Comparison of ENCODE assay signal across 9 cellular contexts in genomic region chr22:41910599-41911291, GRCh38. TPM values are rescaled to one million over a fixed set of nuclear protein-coding genes. Genes with fewer than 3 reads are reported as not detected.
DNase-seq lines count a peak whose midpoint lies in the region; ATAC-seq and TF ChIP-seq lines count a peak whose summit lies in the region.
"Had no signal": no experiment of that assay in that cellular context is flagged by ENCODE, and none has a peak within 500 bp of the region (broad histone marks: within the 10 kb centered on the region; RNA-seq: fewer than 3 reads in every experiment).

No MANE protein-coding gene starts in this region.

- no peaks in the 10 kb centered on the region for H3K36me3 ChIP-seq in ovary

- WGBS in ovary, 3 donors = 1 to 2% (median 1%) methylated on average over 37 to 61 of the region's 61 CpGs

- H3K27me3 ChIP-seq in ovary = peaks cover 6% of the 10 kb centered on the region

- no peak for TF ChIP-seq POLR2A in ovary (IDR thresholded peaks at IDR 0.05)

- TF ChIP-seq EP300 in ovary (IDR thresholded peaks at IDR 0.05) = no peak

- H3K4me3 ChIP-seq in fibroblast of mammary gland (ENCODE audit: control insufficient read depth, low read depth, low read length) (no peak overlapping the region), ovary (peak overlapping the region; percentile 10)

- DNase-seq in EH (ENCODE audit: low read depth) (peak; percentile 42), fibroblast of mammary gland (ENCODE audit: low read depth) (peak; percentile 15), ovary (peak in 2 of 5 donors; percentile 54 to 66), MV-4-11 (lab: John Stamatoyannopoulos, UW) (no peak), H4 (ENCODE audit: low spot score) (no peak)
- peak; percentile 48 for DNase-seq in activated CD4-positive, alpha-beta T cell treated with anti-CD3 and anti-CD28 coated beads for 48 hours

- peak overlapping the region in 1 of 2 donors; percentile 6 for H3K27ac ChIP-seq in ovary

- ATAC-seq in GM21723 (IDR thresholded peaks at IDR 0.05; ENCODE audit: unreplicated experiment) (no peak), HG02588 (IDR thresholded peaks at IDR 0.05; ENCODE audit: unreplicated experiment) (no peak)

- intact Hi-C loops in ovary (cut with DNase I) = no loop called here

- H3K4me1 ChIP-seq in ovary (ENCODE audit: insufficient read depth) = peaks cover 9% of the 10 kb centered on the region

- H3K9me3 ChIP-seq in ovary = no peaks in the 10 kb centered on the region

- TF ChIP-seq CTCF in fibroblast of mammary gland (conservative IDR thresholded peaks at IDR 0.05; ENCODE audit: control insufficient read depth, insufficient read depth, low read depth, low read length) (no peak), ovary (IDR thresholded peaks at IDR 0.05) (no peak)

RNA-seq across cellular contexts. Expression of gene SHISA8, which starts 4.1 kb away (rescaled TPM):
- under 1 TPM in 1 of 7 donors, not detected in 6; 0.46 TPM for total RNA-seq in ovary
- not detected for polyA plus RNA-seq in ovary
- total RNA-seq in H4 (2014; rRNA removed; shearing (Covaris generic)) = not detected in 2 replicates
- total RNA-seq: bronchial epithelial cell had no signal

RNA-seq across cellular contexts. Expression of gene TNFRSF13C, which starts 15.9 kb away (rescaled TPM):
- total RNA-seq in ovary = under 1 TPM; 0.08 to 0.36 (median 0.22) TPM
- under 1 TPM; 0.05 TPM for polyA plus RNA-seq in ovary
- 0.10 TPM in 1 of 2 replicates, not detected in the other for total RNA-seq in H4 (2014; rRNA removed; shearing (Covaris generic))

RNA-seq across cellular contexts. Expression of gene CENPM, which starts 36.2 kb away (rescaled TPM):
- total RNA-seq in ovary = 1 to 10 TPM in 4 of 7 donors, under 1 TPM in 1, not detected in 2; 0.25 to 8.0 (median 1.8) TPM
- polyA plus RNA-seq in ovary = 1 to 10 TPM in 1 of 2 donors, not detected in 1; 1.0 TPM
- total RNA-seq in H4 (2014; rRNA removed; shearing (Covaris generic)) = 52.7 and 62.4 TPM in 2 replicates

RNA-seq across cellular contexts. Expression of gene SEPTIN3, which starts 58.5 kb away (rescaled TPM):
- 1 to 10 TPM in 1 of 7 donors, under 1 TPM in 5, not detected in 1; 0.11 to 1.4 (median 0.23) TPM for total RNA-seq in ovary
- under 1 TPM; 0.12 to 0.78 TPM for polyA plus RNA-seq in ovary
- 4.2 and 4.5 TPM in 2 replicates for total RNA-seq in H4 (2014; rRNA removed; shearing (Covaris generic))

Comparison
In these comparisons a context has a peak if more than half of its experiments do, and no peak if none do; other contexts are left out.
1. DNase-seq: peak in EH (single experiment), activated CD4-positive, alpha-beta T cell treated with anti-CD3 and anti-CD28 coated beads for 48 hours (single experiment) and fibroblast of mammary gland (single experiment); none in MV-4-11 (single experiment) and H4 (single experiment).